1 cellular context compared by ENCODE assay signal in the genomic region with DNA sequence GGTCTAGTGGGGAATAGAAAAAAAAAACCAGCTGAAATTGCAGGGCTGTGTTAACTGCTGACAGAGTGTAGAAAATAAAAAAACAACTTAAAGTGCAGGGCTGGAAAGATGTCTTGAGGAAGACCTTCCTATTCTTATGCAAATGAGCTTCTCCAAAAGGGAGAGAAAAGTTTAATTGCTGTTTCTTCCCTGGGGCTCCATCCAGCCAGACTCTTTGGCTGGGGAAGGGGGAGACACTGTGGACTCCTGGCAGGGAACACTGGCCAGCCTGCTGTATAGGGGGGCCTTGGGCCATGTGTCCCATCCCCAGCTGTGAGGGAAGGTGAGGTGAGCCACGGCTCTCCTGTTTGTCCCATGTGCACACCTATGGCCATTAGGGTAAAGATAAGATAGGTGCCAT.
TF ChIP-seq lines count a peak whose summit lies in the region.

No MANE protein-coding gene starts in this region.

TF ChIP-seq in H1, 55 proteins besides CTCF, POLR2A, EP300 and RAD21:
- TF ChIP-seq RXRA (IDR thresholded peaks at IDR 0.05; ENCODE audit: insufficient read depth, low read depth, low read length) (no peak), RBBP5 (IDR thresholded peaks at IDR 0.05; ENCODE audit: borderline replicate concordance, low read depth, low read length) (no peak), ASH2L (IDR thresholded peaks at IDR 0.05; ENCODE audit: low read length) (no peak), POU5F1 (IDR thresholded peaks at IDR 0.05; ENCODE audit: low read depth, low read length) (peak; percentile 47; the same call in 1 of the 2 replicates)
TF ChIP-seq in H1: peak in this region for 1.
